ENCODE assay signal across 11 cellular contexts in genomic region chr6:148513145-148514071, GRCh38.
A peak's percentile ranks its signal among the peaks of the same experiment; 100 is the strongest.
DNase-seq lines count a peak whose midpoint lies in the region; ATAC-seq and TF ChIP-seq lines count a peak whose summit lies in the region.
"Had no signal": no experiment of that assay in that cellular context is flagged by ENCODE, and none has a peak within 500 bp of the region (broad histone marks: within the 10 kb centered on the region; RNA-seq: fewer than 3 reads in every experiment).

No MANE protein-coding gene starts in this region.

- H3K4me3 ChIP-seq in ovary: no peak overlapping the region
- H3K4me3 ChIP-seq: SJCRH30 had no signal

- H3K9me3 ChIP-seq in ovary: no peaks in the 10 kb centered on the region
- H3K9me3 ChIP-seq: SJCRH30 had no signal

- H3K27ac ChIP-seq in substantia nigra (ENCODE audit: low read depth, low read length, poor library complexity, severe bottlenecking) (peak overlapping the region; percentile 89), ovary (peak overlapping the region in 1 of 2 donors; percentile 23)
- H3K27ac ChIP-seq: SJCRH30 had no signal

- H3K27me3 ChIP-seq in ovary: no peaks in the 10 kb centered on the region
- H3K27me3 ChIP-seq: SJCRH30 had no signal

- peak; percentile 85 for ATAC-seq in esophagus mucosa
- no peak for ATAC-seq in memory B cell (ENCODE audit: low read depth)
- no peak for ATAC-seq in HG03025 (IDR thresholded peaks at IDR 0.05; ENCODE audit: low FRiP score, unreplicated experiment)
- ATAC-seq in GM21381 (IDR thresholded peaks at IDR 0.05; ENCODE audit: unreplicated experiment): no peak

- peaks cover 14% of the 10 kb centered on the region for H3K4me1 Mint-ChIP-seq in memory B cell

- no peaks in the 10 kb centered on the region for H3K36me3 ChIP-seq in ovary

- H3K27me3 Mint-ChIP-seq in memory B cell: peaks cover 3% of the 10 kb centered on the region

- H3K36me3 Mint-ChIP-seq in memory B cell: no peaks in the 10 kb centered on the region

- no peaks in the 10 kb centered on the region for H3K9me3 Mint-ChIP-seq in memory B cell

- TF ChIP-seq EP300 in ovary (IDR thresholded peaks at IDR 0.05): no peak

- no peak overlapping the region for H3K4me3 Mint-ChIP-seq in memory B cell

- WGBS in ovary, 3 donors: 13 to 23% (median 20%) methylated on average over 14 of the region's 14 CpGs

- peak; percentile 65 for DNase-seq in LHCN-M2 (ENCODE audit: low read depth)
- DNase-seq in memory B cell (ENCODE audit: low spot score in 2 of 2): no peak
- DNase-seq in substantia nigra (lab: John Stamatoyannopoulos, UW): peak in 11 of 49 donors; percentile 17 to 70 (median 40)
- no peak for DNase-seq in ovary
- DNase-seq in T-helper 1 cell: no peak
- DNase-seq: dermis blood vessel endothelial cell, NCI-H1694 treated with DMSO at 0.1 percent for 48 hours had no signal

- intact Hi-C loops in ovary (cut with DNase I): no loop called here

- peak overlapping the region; percentile 39 for H3K27ac Mint-ChIP-seq in memory B cell

- TF ChIP-seq POLR2A in ovary (IDR thresholded peaks at IDR 0.05): no peak

- TF ChIP-seq CTCF in ovary (IDR thresholded peaks at IDR 0.05): no peak

- H3K4me1 ChIP-seq in ovary (ENCODE audit: insufficient read depth): peaks cover 12% of the 10 kb centered on the region
